Comparison of ENCODE assay signal across 20 cellular contexts in genomic region chr3:134749802-134750553, GRCh38.
"Had no signal": no experiment of that assay in that cellular context is flagged by ENCODE, and none has a peak within 500 bp of the region (broad histone marks: within the 10 kb centered on the region; RNA-seq: fewer than 3 reads in every experiment).

No MANE protein-coding gene starts in this region.

- DNase-seq: activated CD4-positive, alpha-beta memory T cell treated with anti-CD3 and anti-CD28 coated beads, Interleukin-2, amount 10 ng/mL, durations not matched to agents 7 days and 5 days; activated CD4-positive, alpha-beta T cell treated with anti-CD3 and anti-CD28 coated beads for 48 hours; activated CD4-positive, CD25-positive, alpha-beta regulatory T cell; activated CD8-positive, alpha-beta memory T cell treated with anti-CD3 and anti-CD28 coated beads, Interleukin-2, amount 10 ng/mL, durations not matched to agents 7 days and 5 days; activated naive CD8-positive, alpha-beta T cell treated with anti-CD3 and anti-CD28 coated beads, Interleukin-2, amount 10 ng/mL, durations not matched to agents 7 days and 5 days; amygdala; caudate nucleus; dorsolateral prefrontal cortex; foreskin keratinocyte; hippocampal formation; kidney glomerular epithelial cell; left ventricle myocardium inferior; psoas muscle; stimulated activated CD4-positive, alpha-beta T cell treated with anti-CD3 and anti-CD28 coated beads, Interleukin-4, amount 100 ng/mL, for 24 hours; stimulated activated naive CD4-positive, alpha-beta T cell; upper lobe of right lung had no signal

- H3K4me1 ChIP-seq: foreskin keratinocyte, upper lobe of right lung had no signal

- H3K9me3 Mint-ChIP-seq: activated CD4-positive, alpha-beta memory T cell treated with anti-CD3 and anti-CD28 coated beads, Interleukin-2, amount 10 ng/mL, durations not matched to agents 7 days and 5 days had no signal

- H3K4me3 ChIP-seq: dorsolateral prefrontal cortex, left ventricle myocardium inferior, psoas muscle, smooth muscle cell, upper lobe of right lung had no signal

- H3K4me3 Mint-ChIP-seq: activated CD4-positive, alpha-beta memory T cell treated with anti-CD3 and anti-CD28 coated beads, Interleukin-2, amount 10 ng/mL, durations not matched to agents 7 days and 5 days; activated CD8-positive, alpha-beta memory T cell treated with anti-CD3 and anti-CD28 coated beads, Interleukin-2, amount 10 ng/mL, durations not matched to agents 7 days and 5 days; activated naive CD8-positive, alpha-beta T cell treated with anti-CD3 and anti-CD28 coated beads, Interleukin-2, amount 10 ng/mL, durations not matched to agents 7 days and 5 days; neural crest cell had no signal

- H3K27ac Mint-ChIP-seq: activated CD4-positive, alpha-beta memory T cell treated with anti-CD3 and anti-CD28 coated beads, Interleukin-2, amount 10 ng/mL, durations not matched to agents 7 days and 5 days; activated CD8-positive, alpha-beta memory T cell treated with anti-CD3 and anti-CD28 coated beads, Interleukin-2, amount 10 ng/mL, durations not matched to agents 7 days and 5 days; activated naive CD8-positive, alpha-beta T cell treated with anti-CD3 and anti-CD28 coated beads, Interleukin-2, amount 10 ng/mL, durations not matched to agents 7 days and 5 days had no signal

- H3K36me3 ChIP-seq: left ventricle myocardium inferior, upper lobe of right lung had no signal

- ATAC-seq: activated CD8-positive, alpha-beta memory T cell treated with anti-CD3 and anti-CD28 coated beads, Interleukin-2, amount 10 ng/mL, durations not matched to agents 7 days and 5 days; foreskin keratinocyte; psoas muscle; sciatic nerve; upper lobe of right lung had no signal

- H3K9me3 ChIP-seq: psoas muscle, upper lobe of right lung had no signal

- H3K27ac ChIP-seq: dorsolateral prefrontal cortex, epithelial cell of prostate, foreskin keratinocyte, left ventricle myocardium inferior, psoas muscle, upper lobe of right lung had no signal

- H3K36me3 Mint-ChIP-seq: activated CD8-positive, alpha-beta memory T cell treated with anti-CD3 and anti-CD28 coated beads, Interleukin-2, amount 10 ng/mL, durations not matched to agents 7 days and 5 days; activated naive CD8-positive, alpha-beta T cell treated with anti-CD3 and anti-CD28 coated beads, Interleukin-2, amount 10 ng/mL, durations not matched to agents 7 days and 5 days had no signal

- H3K27me3 Mint-ChIP-seq: activated CD4-positive, alpha-beta memory T cell treated with anti-CD3 and anti-CD28 coated beads, Interleukin-2, amount 10 ng/mL, durations not matched to agents 7 days and 5 days; activated CD8-positive, alpha-beta memory T cell treated with anti-CD3 and anti-CD28 coated beads, Interleukin-2, amount 10 ng/mL, durations not matched to agents 7 days and 5 days had no signal

- H3K4me1 Mint-ChIP-seq: activated CD4-positive, alpha-beta memory T cell treated with anti-CD3 and anti-CD28 coated beads, Interleukin-2, amount 10 ng/mL, durations not matched to agents 7 days and 5 days; activated CD8-positive, alpha-beta memory T cell treated with anti-CD3 and anti-CD28 coated beads, Interleukin-2, amount 10 ng/mL, durations not matched to agents 7 days and 5 days; activated naive CD8-positive, alpha-beta T cell treated with anti-CD3 and anti-CD28 coated beads, Interleukin-2, amount 10 ng/mL, durations not matched to agents 7 days and 5 days; neural crest cell had no signal

- H3K27me3 ChIP-seq: dorsolateral prefrontal cortex, foreskin keratinocyte, upper lobe of right lung had no signal
